In genomic region chr17:4554997-4555799, GRCh38 we compare ENCODE assay signal across 8 cellular contexts. TPM values are rescaled to one million over a fixed set of nuclear protein-coding genes. Genes with fewer than 3 reads are reported as not detected.
DNase-seq lines count a peak whose midpoint lies in the region; ATAC-seq and TF ChIP-seq lines count a peak whose summit lies in the region.

TSS of gene MYBBP1A (minus strand) at chr17:4555384. CDS start at chr17:4555324, 60 bp downstream.

- H3K9me3 ChIP-seq in BE2C (no peaks in the 10 kb centered on the region), colonic mucosa (no peaks in the 10 kb centered on the region)

- H3K27me3 ChIP-seq in BE2C: no peaks in the 10 kb centered on the region
- no peaks in the 10 kb centered on the region for H3K27me3 ChIP-seq in colonic mucosa

- ATAC-seq in HG03442 (IDR thresholded peaks at IDR 0.05; ENCODE audit: unreplicated experiment): peak; percentile 76

- intact Hi-C loops in colonic mucosa (cut with DNase I): loop anchor here (5.0 kb wide), 1 partner anchor 133 kb away; no protein-coding TSS in a partner anchor

- 0 out of 2 replicates have a peak, but pooled peaks have one; percentile 25 for TF ChIP-seq CTCF in BE2C (IDR thresholded peaks at IDR 0.05; ENCODE audit: low read depth, low read length)
- no peak for TF ChIP-seq CTCF in colonic mucosa (IDR thresholded peaks at IDR 0.05)

- peak within 1 kb of the TSS; percentile 78 for H3K27ac ChIP-seq in colonic mucosa

- no peaks in the 10 kb centered on the region for H3K4me1 ChIP-seq in BE2C
- H3K4me1 ChIP-seq in colonic mucosa: peaks cover 9% of the 10 kb centered on the region

- H3K4me3 ChIP-seq in BE2C (ENCODE audit: low read depth, low read length) (peak within 1 kb of the TSS; percentile 79), colonic mucosa (peak within 1 kb of the TSS; percentile 75)

- H3K9ac ChIP-seq in colonic mucosa (ENCODE audit: low read depth in 2 of 2, low read length in 2 of 2): peak within 1 kb of the TSS; percentile 86 to 88

- H3K36me3 ChIP-seq in BE2C (peaks cover 17% of the 10 kb centered on the region), colonic mucosa (peaks cover 9% of the 10 kb centered on the region)

- TF ChIP-seq POLR2A in GM19193 (IDR thresholded peaks at IDR 0.05; ENCODE audit: extremely low read depth, insufficient read depth, insufficient read length): peak; percentile 94

- DNase-seq in BE2C (peak; percentile 94), NCI-H524 treated with DMSO at 0.1 percent for 48 hours (lab: John Stamatoyannopoulos, UW) (peak; percentile 64), colonic mucosa (peak; percentile 98), kidney tubule cell (ENCODE audit: low spot score) (peak; percentile 96)
- DNase-seq in activated CD4-positive, alpha-beta T cell treated with anti-CD3 and anti-CD28 coated beads for 4 hours: peak; percentile 97 to 98
- peak; percentile 96 to 98 (median 98) for DNase-seq in stimulated activated CD4-positive, alpha-beta T cell treated with anti-CD3 and anti-CD28 coated beads, Interleukin-1b, Interleukin-23, amount 100 ng/mL, for 24 hours (ENCODE audit: low read depth in 4 of 4, low spot score in 1 of 4)

RNA-seq across cellular contexts. Expression of gene MYBBP1A, which starts in this region (rescaled TPM):
- 97.1 TPM for polyA plus RNA-seq in BE2C (2012; ENCODE audit: insufficient read depth, insufficient read length, low read depth)
- 10 to 100 TPM; 21.4 to 58.7 TPM for total RNA-seq in colonic mucosa

Comparison
In these comparisons a context has a peak if more than half of its experiments do, and no peak if none do; other contexts are left out.
1. Peak in every context shown above with its lines: DNase-seq, ATAC-seq, H3K4me3 ChIP-seq and H3K27ac ChIP-seq.